ENCODE assay signal across 8 cellular contexts in genomic region chr10:60208676-60209269, GRCh38.
DNase-seq lines count a peak whose midpoint lies in the region; ATAC-seq, FAIRE-seq and TF ChIP-seq lines count a peak whose summit lies in the region.

No MANE protein-coding gene starts in this region.

- no peaks in the 10 kb centered on the region for H3F3A ChIP-seq in Loucy (ENCODE audit: low read depth)

- H3K4me1 ChIP-seq in Loucy (ENCODE audit: insufficient read depth, low read length, poor library complexity, severe bottlenecking): no peaks in the 10 kb centered on the region

- no peak overlapping the region for H3K9ac ChIP-seq in Loucy (ENCODE audit: low read depth, low read length, poor library complexity, severe bottlenecking)

- H3K4me3 ChIP-seq in Loucy (ENCODE audit: low read length, poor library complexity, severe bottlenecking): no peak overlapping the region

- H4K20me1 ChIP-seq in Loucy (ENCODE audit: insufficient read depth, low read length, poor library complexity, severe bottlenecking): no peaks in the 10 kb centered on the region

- TF ChIP-seq CTCF in GM12872 (IDR thresholded peaks at IDR 0.05; ENCODE audit: insufficient read depth, low read depth, low read length): peak; percentile 66
- TF ChIP-seq CTCF in Loucy (conservative IDR thresholded peaks at IDR 0.05; ENCODE audit: low read length): peak; percentile 81

- no peaks in the 10 kb centered on the region for H3K79me2 ChIP-seq in Loucy (ENCODE audit: insufficient read depth, low read length)

- H3K36me3 ChIP-seq in Loucy (ENCODE audit: insufficient read depth, low read length): no peaks in the 10 kb centered on the region

- FAIRE-seq in urothelium cell line (lab: Jason Lieb, UNC): no peak

- H2AFZ ChIP-seq in Loucy (ENCODE audit: low read length): no peak overlapping the region

- H3K9me3 ChIP-seq in Loucy (ENCODE audit: insufficient read depth, low read depth, low read length): no peaks in the 10 kb centered on the region

- H3K9me2 ChIP-seq in Loucy (replicated peaks; ENCODE audit: low read depth, low read length): no peaks in the 10 kb centered on the region

- peak; percentile 40 for DNase-seq in amniotic epithelial cell (ENCODE audit: low read depth)
- DNase-seq in inferior parietal cortex (ENCODE audit: extremely low spot score): peak; percentile 75
- peak; percentile 37 for DNase-seq in urothelium cell line (ENCODE audit: low spot score)
- no peak for DNase-seq in NCI-H128 (lab: John Stamatoyannopoulos, UW; ENCODE audit: unreplicated experiment)

- no peak for ATAC-seq in activated CD4-positive, CD25-positive, alpha-beta regulatory T cell treated with anti-CD3 and anti-CD28 coated beads, Interleukin-2, amount 50 U/mL, for 24 hours
- ATAC-seq in GM18861 (IDR thresholded peaks at IDR 0.05; ENCODE audit: unreplicated experiment): no peak

- H3K4me2 ChIP-seq in Loucy (ENCODE audit: low read depth, low read length, poor library complexity, severe bottlenecking): no peak overlapping the region

- H3K27me3 ChIP-seq in Loucy (ENCODE audit: insufficient read depth, low read length, poor library complexity, severe bottlenecking): no peaks in the 10 kb centered on the region
